1 cellular context compared by ENCODE assay signal in genomic region chr2:207625014-207625755, GRCh38.
TF ChIP-seq lines count a peak whose summit lies in the region.

Gene METTL21A (minus strand): TSS chr2:207625394. CDS start chr2:207624375, 1,019 bp downstream.

TF ChIP-seq in K562, 482 proteins besides CTCF, POLR2A, EP300 and RAD21 (continued from another document):
- TF ChIP-seq ZSCAN29 (IDR thresholded peaks at IDR 0.05), result peak; percentile 95
- TF ChIP-seq ZNF184 (CRISPR knock-in tag; IDR thresholded peaks at IDR 0.05), result no peak
- no peak; a peak in 1 of 4 replicates for TF ChIP-seq TEAD1 (CRISPR knock-in tag; IDR thresholded peaks at IDR 0.05)
- peak; percentile 88 for TF ChIP-seq POLR2G (IDR thresholded peaks at IDR 0.05; ENCODE audit: low read depth, low read length)
- TF ChIP-seq SP1 (CRISPR knock-in tag; IDR thresholded peaks at IDR 0.05), result peak; percentile 78
